27 cellular contexts compared by ENCODE assay signal in genomic region chr7:67962863-67963262, GRCh38.
DNase-seq lines count a peak whose midpoint lies in the region; ATAC-seq and TF ChIP-seq lines count a peak whose summit lies in the region.
"Had no signal": no experiment of that assay in that cellular context is flagged by ENCODE, and none has a peak within 500 bp of the region (broad histone marks: within the 10 kb centered on the region; RNA-seq: fewer than 3 reads in every experiment).

No MANE protein-coding gene starts in this region.

- no peak for TF ChIP-seq EP300 in SK-N-SH (IDR thresholded peaks at IDR 0.05; ENCODE audit: borderline replicate concordance in 1 of 2, low read depth in 1 of 2, low read length in 1 of 2)

- TF ChIP-seq CTCF in SK-N-SH (IDR thresholded peaks at IDR 0.05): no peak

- H3K79me2 ChIP-seq in SK-N-SH (ENCODE audit: insufficient read depth): no peaks in the 10 kb centered on the region

- no peak for DNase-seq in SK-N-SH
- DNase-seq: 8988T; ACHN; AML-193; BE2C; C1 segment of cervical spinal cord; Caco-2; Calu3; CD4-positive, alpha-beta memory T cell; CD4-positive, alpha-beta T cell; CD4-positive, CD25-positive, alpha-beta regulatory T cell; CD8-positive, alpha-beta memory T cell; CD8-positive, alpha-beta T cell; COR-L47; DMS 273 treated with DMSO at 0.1 percent for 48 hours; DMS153; DMS53; DMS79; DMS79 treated with DMSO at 0.1 percent for 48 hours; DND-41; EL had no signal

- H2AFZ ChIP-seq in SK-N-SH (ENCODE audit: low read depth): no peak overlapping the region

- H3K27ac ChIP-seq in SK-N-SH (ENCODE audit: low read depth in 2 of 2, low read length in 1 of 2): no peak overlapping the region
- H3K27ac ChIP-seq: 22Rv1; A549; BLaER1; BLaER1 treated with 17β-estradiol and CSF1 and Interleukin-3, amounts not matched to agents 10 nM and 100 nM; C4-2B had no signal

- H3K4me3 ChIP-seq in SK-N-SH (ENCODE audit: low read depth in 2 of 2, low read length in 1 of 2): no peak overlapping the region
- H3K4me3 ChIP-seq: A549; BLaER1; BLaER1 treated with 17β-estradiol and CSF1 and Interleukin-3, amounts not matched to agents 10 nM and 100 nM had no signal

- no peaks in the 10 kb centered on the region for H3K36me3 ChIP-seq in SK-N-SH (replicated peaks in 1 of 2; ENCODE audit: control insufficient read depth in 1 of 2, insufficient read depth in 2 of 2, low read length in 1 of 2)
- H3K36me3 ChIP-seq: BE2C; BLaER1; BLaER1 treated with 17β-estradiol and CSF1 and Interleukin-3, amounts not matched to agents 10 nM and 100 nM had no signal

- no peak overlapping the region for H3K9ac ChIP-seq in SK-N-SH
- H3K9ac ChIP-seq: BLaER1; BLaER1 treated with 17β-estradiol and CSF1 and Interleukin-3, amounts not matched to agents 10 nM and 100 nM had no signal

- H3F3A ChIP-seq in SK-N-SH (replicated peaks; ENCODE audit: insufficient read depth): no peaks in the 10 kb centered on the region

- no peak for ATAC-seq in SK-N-SH treated with all-trans-retinoic acid at 6 μM for 48 hours
- ATAC-seq: A549; CD8-positive, alpha-beta T cell had no signal

- peaks cover 5% of the 10 kb centered on the region; the same call in 1 of the 2 replicates for H3K9me3 ChIP-seq in SK-N-SH
- H3K9me3 ChIP-seq: A549, BE2C, BLaER1, Caco-2 had no signal

- 10% methylated on average over 1 of the region's 1 CpG for WGBS in SK-N-SH (ENCODE audit: low lambda C conversion rate)

- H3K27me3 ChIP-seq in SK-N-SH (ENCODE audit: insufficient read depth): no peaks in the 10 kb centered on the region
- H3K27me3 ChIP-seq: BE2C; BLaER1; BLaER1 treated with 17β-estradiol and CSF1 and Interleukin-3, amounts not matched to agents 10 nM and 100 nM had no signal

- POLR2A ChIA-PET in SK-N-SH (lab: Yijun Ruan, JAX): no interaction called here

- CTCF ChIA-PET in SK-N-SH (lab: Yijun Ruan, JAX): interaction anchor here (0.7 kb wide), 1 partner anchor 15 kb away, joined by 3 read pairs; no protein-coding TSS in a partner anchor

- no peak overlapping the region for H3K4me2 ChIP-seq in SK-N-SH
- H3K4me2 ChIP-seq: A549; BLaER1; BLaER1 treated with 17β-estradiol and CSF1 and Interleukin-3, amounts not matched to agents 10 nM and 100 nM had no signal

- TF ChIP-seq RAD21 in SK-N-SH (IDR thresholded peaks at IDR 0.05; ENCODE audit: low read length): no peak

- H3K9me2 ChIP-seq in SK-N-SH: no peaks in the 10 kb centered on the region

- H3K4me1 ChIP-seq in SK-N-SH (ENCODE audit: control insufficient read depth in 1 of 2, insufficient read depth in 2 of 2, low read depth in 1 of 2, low read length in 1 of 2): no peaks in the 10 kb centered on the region
- H3K4me1 ChIP-seq: A549; BE2C; BLaER1; BLaER1 treated with 17β-estradiol and CSF1 and Interleukin-3, amounts not matched to agents 10 nM and 100 nM; Caco-2 had no signal

- no peaks in the 10 kb centered on the region for H4K20me1 ChIP-seq in SK-N-SH (ENCODE audit: insufficient read depth)
- H4K20me1 ChIP-seq: BLaER1; BLaER1 treated with 17β-estradiol and CSF1 and Interleukin-3, amounts not matched to agents 10 nM and 100 nM had no signal

TF ChIP-seq in SK-N-SH treated with all-trans-retinoic acid at 6 μM for 48 hours, 23 proteins besides CTCF, POLR2A, EP300 and RAD21:
- TF ChIP-seq ZFP30 (CRISPR knock-in tag; IDR thresholded peaks at IDR 0.05): no peak
- TF ChIP-seq TOX (CRISPR knock-in tag; IDR thresholded peaks at IDR 0.05; ENCODE audit: borderline replicate concordance): no peak
- TF ChIP-seq CSDC2 (CRISPR knock-in tag; IDR thresholded peaks at IDR 0.05): no peak
- peak; percentile 94 for TF ChIP-seq ZNF565 (CRISPR knock-in tag; conservative IDR thresholded peaks at IDR 0.05; ENCODE audit: low read depth)

TF ChIP-seq in SK-N-SH, 30 proteins besides CTCF, POLR2A, EP300 and RAD21:
- TF ChIP-seq ZBTB33 (IDR thresholded peaks at IDR 0.05; ENCODE audit: borderline replicate concordance, low read depth) (no peak), PBX3 (IDR thresholded peaks at IDR 0.05) (no peak), MAX (IDR thresholded peaks at IDR 0.05; ENCODE audit: low read depth) (no peak), TEAD4 (IDR thresholded peaks at IDR 0.05; ENCODE audit: borderline replicate concordance, insufficient read depth) (no peak), MXI1 (IDR thresholded peaks at IDR 0.05; ENCODE audit: low read depth, low read length) (no peak), MEF2A (IDR thresholded peaks at IDR 0.05; ENCODE audit: borderline replicate concordance, low read depth) (no peak), USF1 (IDR thresholded peaks at IDR 0.05; ENCODE audit: borderline replicate concordance, low read depth) (no peak), TCF12 (IDR thresholded peaks at IDR 0.05) (no peak), POLR2AphosphoS5 (IDR thresholded peaks at IDR 0.05; ENCODE audit: low read depth, low read length) (no peak), RXRA (IDR thresholded peaks at IDR 0.05; ENCODE audit: borderline replicate concordance, low read depth) (no peak), YY1 (IDR thresholded peaks at IDR 0.05; ENCODE audit: low read depth) (no peak), RCOR1 (IDR thresholded peaks at IDR 0.05; ENCODE audit: low read length) (no peak), FOXJ3 (CRISPR knock-in tag; IDR thresholded peaks at IDR 0.05) (no peak), TAF1 (IDR thresholded peaks at IDR 0.05; ENCODE audit: borderline replicate concordance, low read depth, low read length) (no peak)
TF ChIP-seq in SK-N-SH: peak in this region for 0.
